ENCODE assay signal across 9 cellular contexts in the genomic region with DNA sequence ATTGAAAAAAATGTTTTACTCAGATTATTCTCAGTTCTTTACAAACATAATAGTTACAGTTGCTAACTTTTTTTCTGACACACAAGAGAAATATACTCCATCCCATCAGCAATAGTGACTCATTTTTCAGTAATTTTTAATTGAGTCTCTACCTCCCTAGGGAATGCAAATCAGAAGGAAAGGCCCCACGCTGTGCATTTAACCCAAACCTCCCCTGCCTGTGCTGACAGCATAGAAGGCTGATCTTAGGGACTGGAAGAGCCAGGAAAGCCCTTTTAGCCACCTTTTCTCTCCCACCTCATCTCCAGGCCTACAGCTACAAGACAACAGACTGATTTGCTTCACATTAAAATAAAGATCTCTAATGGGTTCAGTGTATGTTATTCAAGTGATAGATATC. TPM values are rescaled to one million over a fixed set of nuclear protein-coding genes. Genes with fewer than 3 reads are reported as not detected.
A peak's percentile ranks its signal among the peaks of the same experiment; 100 is the strongest.
DNase-seq lines count a peak whose midpoint lies in the region; ATAC-seq and TF ChIP-seq lines count a peak whose summit lies in the region.
"Had no signal": no experiment of that assay in that cellular context is flagged by ENCODE, and none has a peak within 500 bp of the region (broad histone marks: within the 10 kb centered on the region; RNA-seq: fewer than 3 reads in every experiment).

No MANE protein-coding gene starts in this region.

- H3K18ac ChIP-seq in trophoblast cell (ENCODE audit: low read length) = no peak overlapping the region

- H3K27me3 ChIP-seq in NT2/D1 (ENCODE audit: insufficient read depth, insufficient read length) (no peaks in the 10 kb centered on the region), trophoblast cell (ENCODE audit: insufficient read depth, low read length) (no peaks in the 10 kb centered on the region), upper lobe of right lung (no peaks in the 10 kb centered on the region)

- H3K9me3 ChIP-seq in NT2/D1 (ENCODE audit: insufficient read depth, low read length) = peaks cover 5% of the 10 kb centered on the region; the same call in 1 of the 2 replicates
- H3K9me3 ChIP-seq in trophoblast cell (ENCODE audit: insufficient read depth, low read depth, low read length) = no peaks in the 10 kb centered on the region
- no peaks in the 10 kb centered on the region for H3K9me3 ChIP-seq in upper lobe of right lung

- H3K4me1 ChIP-seq in NT2/D1 (ENCODE audit: insufficient read depth, insufficient read length) (no peaks in the 10 kb centered on the region), trophoblast cell (ENCODE audit: control insufficient read depth in 1 of 2, insufficient read depth in 2 of 2, low read length in 2 of 2) (peaks cover 20 to 26% of the 10 kb centered on the region in 2 experiments), upper lobe of right lung (no peaks in the 10 kb centered on the region)

- H3K4me3 ChIP-seq in NT2/D1 (ENCODE audit: insufficient read length, low read depth) = no peak overlapping the region
- H3K4me3 ChIP-seq in epithelial cell of proximal tubule (ENCODE audit: low read depth, low read length) = no peak overlapping the region
- H3K4me3 ChIP-seq in trophoblast cell (ENCODE audit: low read depth, low read length) = no peak overlapping the region
- no peak overlapping the region for H3K4me3 ChIP-seq in upper lobe of right lung

- H2AK5ac ChIP-seq in trophoblast cell (ENCODE audit: low read length) = no peak overlapping the region

- DNase-seq in EL = peak; percentile 84
- DNase-seq in NT2/D1 (ENCODE audit: low read depth, low spot score) = peak; percentile 42
- peak; percentile 61 for DNase-seq in epithelial cell of proximal tubule (ENCODE audit: low read depth)
- no peak for DNase-seq in trophoblast cell
- DNase-seq in AML-193 (lab: John Stamatoyannopoulos, UW) = no peak
- no peak for DNase-seq in NCI-H2107 (lab: John Stamatoyannopoulos, UW)
- no peak for DNase-seq in upper lobe of right lung
- DNase-seq in HEK293T (ENCODE audit: extremely low spot score) = no peak

- no peak overlapping the region for H4K12ac ChIP-seq in trophoblast cell (ENCODE audit: low read depth, low read length)

- WGBS in trophoblast cell (ENCODE audit: extremely low coverage, insufficient coverage, insufficient read length) = no CpG with 5 or more reads among the region's 1 CpG

- POLR2A ChIA-PET in HEK293T (lab: Yijun Ruan, JAX) = no interaction called here

- no peak overlapping the region for H3K4me2 ChIP-seq in trophoblast cell (ENCODE audit: low read length)

- H3K27ac ChIP-seq in trophoblast cell (ENCODE audit: low read depth, low read length) (no peak overlapping the region), upper lobe of right lung (no peak overlapping the region)

- H2BK12ac ChIP-seq in trophoblast cell (ENCODE audit: low read length) = peak overlapping the region; percentile 60

- no peak overlapping the region for H2BK120ac ChIP-seq in trophoblast cell (ENCODE audit: insufficient read depth, low read length, poor library complexity)

- no peak overlapping the region for H3K23ac ChIP-seq in trophoblast cell (ENCODE audit: low read length)

- CTCF ChIA-PET in HEK293T (lab: Yijun Ruan, JAX) = no interaction called here

- H3K9ac ChIP-seq in NT2/D1 (ENCODE audit: insufficient read length, low read depth) (no peak overlapping the region), trophoblast cell (ENCODE audit: low read length) (no peak overlapping the region)

- no peak overlapping the region for H3K4ac ChIP-seq in trophoblast cell (ENCODE audit: low read depth, low read length)

- ATAC-seq in upper lobe of right lung = no peak

- peaks cover 18% of the 10 kb centered on the region for H3K79me1 ChIP-seq in trophoblast cell (ENCODE audit: low read length)

- H4K8ac ChIP-seq in trophoblast cell (ENCODE audit: low read depth, low read length) = no peak overlapping the region

- H4K91ac ChIP-seq in trophoblast cell (ENCODE audit: low read depth, low read length) = peak overlapping the region; percentile 52

- H3K36me3 ChIP-seq in NT2/D1 (ENCODE audit: insufficient read depth, insufficient read length, low read length) (no peaks in the 10 kb centered on the region), trophoblast cell (ENCODE audit: control insufficient read depth in 1 of 2, insufficient read depth in 2 of 2, low read length in 2 of 2) (no peaks in the 10 kb centered on the region), upper lobe of right lung (no peaks in the 10 kb centered on the region)

- H2AFZ ChIP-seq in trophoblast cell (ENCODE audit: insufficient read depth, low read length, poor library complexity) = no peak overlapping the region

- H2BK5ac ChIP-seq in trophoblast cell (ENCODE audit: low read depth, low read length, poor library complexity) = peak overlapping the region; percentile 74

- TF ChIP-seq CTCF in epithelial cell of proximal tubule (conservative IDR thresholded peaks at IDR 0.05; ENCODE audit: low read depth, low read length) (no peak), upper lobe of right lung (IDR thresholded peaks at IDR 0.05) (no peak)

- intact Hi-C loops in upper lobe of right lung (cut with DNase I) = no loop called here

- H3K14ac ChIP-seq in trophoblast cell (ENCODE audit: low read length) = no peak overlapping the region

- H3K79me2 ChIP-seq in trophoblast cell (ENCODE audit: control insufficient read depth, insufficient read depth, low read length, poor library complexity) = no peaks in the 10 kb centered on the region

TF ChIP-seq in HEK293T, 16 proteins besides CTCF, POLR2A, EP300 and RAD21:
- TF ChIP-seq NFRKB (IDR thresholded peaks at IDR 0.05) (no peak), L3MBTL2 (conservative IDR thresholded peaks at IDR 0.05) (no peak), HDGF (IDR thresholded peaks at IDR 0.05; ENCODE audit: borderline replicate concordance) (no peak), SUZ12 (IDR thresholded peaks at IDR 0.05) (no peak), FOXM1 (IDR thresholded peaks at IDR 0.05; ENCODE audit: borderline replicate concordance) (no peak), ARNT (IDR thresholded peaks at IDR 0.05) (no peak), FOXK2 (IDR thresholded peaks at IDR 0.05) (no peak), ELF4 (IDR thresholded peaks at IDR 0.05) (no peak), LEF1 (IDR thresholded peaks at IDR 0.05; ENCODE audit: borderline replicate concordance) (no peak), TARDBP (IDR thresholded peaks at IDR 0.05) (no peak), FOXA1 (IDR thresholded peaks at IDR 0.05) (no peak), CTBP1 (IDR thresholded peaks at IDR 0.05; ENCODE audit: borderline replicate concordance) (no peak), ZNF384 (IDR thresholded peaks at IDR 0.05) (no peak), BHLHE40 (IDR thresholded peaks at IDR 0.05; ENCODE audit: borderline replicate concordance) (no peak), SP1 (IDR thresholded peaks at IDR 0.05) (no peak)
- TF ChIP-seq, protein P1, sequence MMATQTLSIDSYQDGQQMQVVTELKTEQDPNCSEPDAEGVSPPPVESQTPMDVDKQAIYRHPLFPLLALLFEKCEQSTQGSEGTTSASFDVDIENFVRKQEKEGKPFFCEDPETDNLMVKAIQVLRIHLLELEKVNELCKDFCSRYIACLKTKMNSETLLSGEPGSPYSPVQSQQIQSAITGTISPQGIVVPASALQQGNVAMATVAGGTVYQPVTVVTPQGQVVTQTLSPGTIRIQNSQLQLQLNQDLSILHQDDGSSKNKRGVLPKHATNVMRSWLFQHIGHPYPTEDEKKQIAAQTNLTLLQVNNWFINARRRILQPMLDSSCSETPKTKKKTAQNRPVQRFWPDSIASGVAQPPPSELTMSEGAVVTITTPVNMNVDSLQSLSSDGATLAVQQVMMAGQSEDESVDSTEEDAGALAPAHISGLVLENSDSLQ (IDR thresholded peaks at IDR 0.05) = no peak

RNA-seq across cellular contexts. Expression of gene PIK3CG, which starts 24.7 kb away (rescaled TPM):
- total RNA-seq in epithelial cell of proximal tubule (0.23 and 0.36 TPM in 2 replicates), upper lobe of right lung (15.7 TPM)
- not detected in 2 replicates for polyA plus RNA-seq in trophoblast cell (2013)
- total RNA-seq: chondrocyte had no signal

Comparison
In these comparisons a context has a peak if more than half of its experiments do, and no peak if none do; other contexts are left out.
1. DNase-seq: peak in EL (single experiment), NT2/D1 (single experiment) and epithelial cell of proximal tubule (single experiment); none in trophoblast cell (0 of 2), AML-193 (0 of 2), NCI-H2107 (single experiment), upper lobe of right lung (single experiment) and HEK293T (single experiment).
2. RNA of gene PIK3CG, which starts 24.7 kb away (total RNA-seq): 15.7 TPM in upper lobe of right lung (single experiment); 0.23 to 0.36 TPM in epithelial cell of proximal tubule; every median in the first group is over 10 times any median in the second.